26 cellular contexts compared by ENCODE assay signal in the genomic region with DNA sequence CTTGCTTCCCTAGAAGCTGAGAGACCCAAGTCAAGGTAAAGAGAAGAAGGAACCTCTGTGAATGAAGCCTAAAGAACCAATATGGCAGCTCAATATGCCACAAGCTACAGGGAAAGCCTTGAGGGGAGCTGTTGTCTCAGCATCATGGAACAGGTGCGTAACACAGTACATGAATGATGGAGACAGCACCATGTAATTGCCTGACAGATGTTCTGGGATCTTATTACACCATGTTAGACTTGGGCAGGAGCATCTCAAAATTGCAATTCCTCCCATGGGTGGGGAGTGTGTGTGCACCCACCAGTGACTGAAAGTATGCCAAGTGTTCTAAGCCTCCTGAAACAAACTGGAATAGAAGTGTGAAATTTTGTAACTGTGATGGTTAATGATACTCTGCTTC.
A peak's percentile ranks its signal among the peaks of the same experiment; 100 is the strongest.
DNase-seq lines count a peak whose midpoint lies in the region; ATAC-seq and TF ChIP-seq lines count a peak whose summit lies in the region.
"Had no signal": no experiment of that assay in that cellular context is flagged by ENCODE, and none has a peak within 500 bp of the region (broad histone marks: within the 10 kb centered on the region; RNA-seq: fewer than 3 reads in every experiment).

No MANE protein-coding gene starts in this region.

- no peak for TF ChIP-seq CTCF in dorsolateral prefrontal cortex (IDR thresholded peaks at IDR 0.05 in 54 of 56, conservative IDR thresholded peaks at IDR 0.05 in 2 of 56; ENCODE audit: low read depth in 1 of 56, partially characterized antibody in 56 of 56)

- peak overlapping the region in 31 of 59 donors; percentile 1 to 78 (median 53) for H3K27ac ChIP-seq in dorsolateral prefrontal cortex
- H3K27ac ChIP-seq: 22Rv1, PC-9, SJSA1 had no signal

- H3K27me3 ChIP-seq in dorsolateral prefrontal cortex: no peaks in the 10 kb centered on the region
- H3K27me3 ChIP-seq: BE2C, SJSA1 had no signal

- intact Hi-C loops in dorsolateral prefrontal cortex (cut with DNase I): loop anchor here in 1 of 2 donors (10.0 kb wide), 1 partner anchor 115 kb away; no protein-coding TSS in a partner anchor

- ATAC-seq in HG03095 (IDR thresholded peaks at IDR 0.05; ENCODE audit: unreplicated experiment): no peak
- no peak for ATAC-seq in HG03135 (IDR thresholded peaks at IDR 0.05; ENCODE audit: unreplicated experiment)
- ATAC-seq in GM21390 (IDR thresholded peaks at IDR 0.05; ENCODE audit: unreplicated experiment): no peak
- ATAC-seq: Right ventricle myocardium inferior had no signal

- DNase-seq in DMS 273 (lab: John Stamatoyannopoulos, UW; ENCODE audit: unreplicated experiment) (peak; percentile 3), DMS 273 treated with DMSO at 0.1 percent for 48 hours (lab: John Stamatoyannopoulos, UW) (no peak), NCI-H146 treated with DMSO at 0.1 percent for 48 hours (lab: John Stamatoyannopoulos, UW; ENCODE audit: unreplicated experiment) (peak; percentile 40), NCI-H524 (lab: John Stamatoyannopoulos, UW) (peak; percentile 67 to 91), dorsolateral prefrontal cortex (peak in 3 of 10 donors; percentile 33 to 38 (median 35))
- DNase-seq: ACHN; BE2C; CD8-positive, alpha-beta memory T cell; DMS153; DND-41; H7; IMR-90; KG1; MM.1S; NCI-H1048; NCI-H1436; NCI-H2029 treated with DMSO at 0.1 percent for 48 hours; NCI-H446 treated with DMSO at 0.1 percent for 48 hours; PC-9; T-helper 2 cell had no signal

- no peak overlapping the region for H3K4me3 ChIP-seq in dorsolateral prefrontal cortex
- H3K4me3 ChIP-seq: PC-9, SJSA1 had no signal
